Comparison of ENCODE assay signal across 8 cellular contexts in the genomic region with DNA sequence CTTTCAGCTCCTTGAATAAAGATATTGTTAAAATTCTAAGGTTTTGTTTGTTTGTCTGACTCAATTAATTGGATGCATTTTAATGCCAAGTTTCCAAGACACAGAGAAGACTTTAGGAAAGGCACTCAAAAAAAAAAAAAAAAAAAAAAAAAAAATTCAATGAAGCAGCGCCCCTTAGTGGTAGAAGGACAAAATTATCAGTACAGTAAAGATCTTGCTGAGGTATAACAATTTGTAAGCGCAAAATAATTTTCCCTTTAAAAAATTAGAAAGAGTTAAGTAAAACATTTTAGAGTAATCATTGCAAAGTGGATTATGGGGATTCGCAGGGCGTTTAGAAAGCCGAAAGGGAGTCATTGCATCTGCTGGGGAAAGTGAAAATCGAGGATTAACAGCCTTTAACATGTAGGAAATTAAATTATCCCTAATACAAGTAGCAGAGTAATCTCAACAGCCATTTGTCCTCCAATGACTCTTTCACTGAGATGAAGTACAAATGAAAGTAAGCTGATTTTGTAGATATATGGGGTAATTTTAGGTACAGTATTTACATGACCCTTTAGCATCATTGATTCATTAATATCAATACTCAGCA. TPM values are rescaled to one million over a fixed set of nuclear protein-coding genes. Genes with fewer than 3 reads are reported as not detected.
DNase-seq lines count a peak whose midpoint lies in the region; TF ChIP-seq lines count a peak whose summit lies in the region.

No MANE protein-coding gene starts in this region.

- in situ Hi-C loops in GM13977 (cut with MboI; ENCODE audit: low pct_unique_long_range_greater_than_20kb, low sequenced_read_pairs, unreplicated experiment), result no loop called here

- WGBS in esophagus squamous epithelium, 2 donors, result 9 to 10% methylated on average over 6 of the region's 6 CpGs

- H3K36me3 ChIP-seq in Peyer's patch, result no peaks in the 10 kb centered on the region
- H3K36me3 ChIP-seq in esophagus squamous epithelium, result no peaks in the 10 kb centered on the region

- TF ChIP-seq CTCF in GM13977 (IDR thresholded peaks at IDR 0.05; ENCODE audit: extremely low read depth, insufficient read depth, missing control alignments), result peak; percentile 55
- TF ChIP-seq CTCF in Peyer's patch (IDR thresholded peaks at IDR 0.05), result peak in 5 of 6 experiments; percentile 33 to 61 (median 42)
- peak in 4 of 6 experiments; percentile 36 to 62 (median 45) for TF ChIP-seq CTCF in esophagus squamous epithelium (IDR thresholded peaks at IDR 0.05)
- TF ChIP-seq CTCF in retinal pigment epithelial cell (conservative IDR thresholded peaks at IDR 0.05; ENCODE audit: low read depth, low read length), result peak; percentile 58

- H3K4me1 ChIP-seq in Peyer's patch, result peaks cover 0 to 4% (median 1%) of the 10 kb centered on the region in 4 donors
- H3K4me1 ChIP-seq in esophagus squamous epithelium, result peaks cover 2 to 50% (median 13%) of the 10 kb centered on the region in 3 donors

- H3K9me3 ChIP-seq in Peyer's patch (no peaks in the 10 kb centered on the region), esophagus squamous epithelium (no peaks in the 10 kb centered on the region)

- intact Hi-C loops in esophagus squamous epithelium (cut with DNase I), result no loop called here

- no peak overlapping the region for H3K27ac ChIP-seq in Peyer's patch
- no peak overlapping the region for H3K27ac ChIP-seq in esophagus squamous epithelium

- DNase-seq in AG08396 (ENCODE audit: low spot score) (peak; percentile 23), GM13977 (ENCODE audit: low spot score) (peak; percentile 36), Peyer's patch (no peak), esophagus squamous epithelium (lab: John Stamatoyannopoulos, UW) (no peak), retinal pigment epithelial cell (ENCODE audit: low read depth) (no peak), NCI-H226 (no peak), occipital lobe (lab: John Stamatoyannopoulos, UW) (no peak)
- DNase-seq in stimulated activated CD4-positive, alpha-beta T cell treated with anti-CD3 and anti-CD28 coated beads, Interleukin-4, amount 100 ng/mL, for 1 hour, result no peak

- TF ChIP-seq POLR2A in Peyer's patch (IDR thresholded peaks at IDR 0.05) (no peak), esophagus squamous epithelium (IDR thresholded peaks at IDR 0.05) (no peak)

- H3K27me3 ChIP-seq in Peyer's patch (no peaks in the 10 kb centered on the region), esophagus squamous epithelium (no peaks in the 10 kb centered on the region)

- H3K4me3 ChIP-seq in Peyer's patch (no peak overlapping the region), esophagus squamous epithelium (no peak overlapping the region), retinal pigment epithelial cell (ENCODE audit: low read length) (no peak overlapping the region)

RNA-seq across cellular contexts. Expression of a gene that starts 5.8 kb away (rescaled TPM):
- 10 to 100 TPM; 10.9 to 44.6 (median 30.0) TPM for total RNA-seq in Peyer's patch
- 10 to 100 TPM; 12.5 to 34.0 (median 20.6) TPM for total RNA-seq in esophagus squamous epithelium
- total RNA-seq in occipital lobe, result 32.1 TPM

RNA-seq across cellular contexts. Expression of a gene that starts 34.0 kb away (rescaled TPM):
- total RNA-seq in Peyer's patch, result not detected
- total RNA-seq in esophagus squamous epithelium, result not detected
- 0.78 TPM for total RNA-seq in occipital lobe

Comparison
In these comparisons a context has a peak if more than half of its experiments do, and no peak if none do; other contexts are left out.
1. DNase-seq: peak in AG08396 (single experiment) and GM13977 (single experiment); none in Peyer's patch (0 of 3), esophagus squamous epithelium (single experiment), retinal pigment epithelial cell (single experiment), stimulated activated CD4-positive, alpha-beta T cell treated with anti-CD3 and anti-CD28 coated beads, Interleukin-4, amount 100 ng/mL, for 1 hour (single experiment), NCI-H226 (single experiment) and occipital lobe (single experiment).
2. Peak in every context shown above with its lines, with median percentiles within 50 percentile points of each other: CTCF ChIP-seq.